ENCODE assay signal across 9 cellular contexts in the genomic region with DNA sequence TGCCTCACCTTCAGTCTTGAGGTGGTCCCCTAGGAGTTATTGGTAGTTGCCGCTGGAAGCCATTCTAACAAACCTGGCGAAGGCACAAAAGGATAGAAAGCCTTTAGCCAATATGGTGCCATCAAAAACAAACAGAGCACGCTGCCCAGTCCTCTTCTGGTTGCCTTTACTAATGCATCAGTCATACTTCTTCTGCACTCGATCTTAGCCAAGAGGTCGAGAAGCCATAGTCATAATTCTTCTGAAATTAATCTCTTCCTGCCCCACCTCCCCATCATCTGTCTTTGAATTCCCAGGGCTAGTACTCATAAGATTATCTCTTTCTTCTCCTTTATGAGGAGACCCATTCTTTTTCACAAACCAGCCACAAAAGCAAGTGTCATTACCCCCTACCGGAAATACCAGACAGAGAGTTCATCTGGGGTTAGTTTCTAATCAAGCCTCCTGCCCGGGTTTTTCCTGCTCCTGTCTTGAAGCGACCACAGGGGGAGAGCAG. TPM values are rescaled to one million over a fixed set of nuclear protein-coding genes. Genes with fewer than 3 reads are reported as not detected.
DNase-seq lines count a peak whose midpoint lies in the region; ATAC-seq and TF ChIP-seq lines count a peak whose summit lies in the region.
"Had no signal": no experiment of that assay in that cellular context is flagged by ENCODE, and none has a peak within 500 bp of the region (broad histone marks: within the 10 kb centered on the region; RNA-seq: fewer than 3 reads in every experiment).

No MANE protein-coding gene starts in this region.

- H3K4me1 ChIP-seq in OCI-LY3 (ENCODE audit: low read length) (peaks cover 21% of the 10 kb centered on the region), right atrium auricular region (peaks cover 0 to 16% of the 10 kb centered on the region in 2 donors)

- H3K4me3 ChIP-seq in GM12865 (ENCODE audit: low read depth, low read length) (no peak overlapping the region), OCI-LY3 (ENCODE audit: low read length) (no peak overlapping the region), right atrium auricular region (no peak overlapping the region)

- H3K4me1 Mint-ChIP-seq in effector memory CD8-positive, alpha-beta T cell (ENCODE audit: low read depth in 2 of 2), result peaks cover 11 to 12% of the 10 kb centered on the region in 2 donors
- peaks cover 48% of the 10 kb centered on the region for H3K4me1 Mint-ChIP-seq in progenitor cell of endocrine pancreas (ENCODE audit: low read depth)

- H3K36me3 ChIP-seq in OCI-LY3 (replicated peaks; ENCODE audit: low read depth, low read length) (no peaks in the 10 kb centered on the region), right atrium auricular region (no peaks in the 10 kb centered on the region)

- H3K4me3 Mint-ChIP-seq in effector memory CD8-positive, alpha-beta T cell, result peak overlapping the region; percentile 16 to 45
- peak overlapping the region; percentile 32 for H3K4me3 Mint-ChIP-seq in progenitor cell of endocrine pancreas (ENCODE audit: low read depth)

- H4K20me1 ChIP-seq in OCI-LY3 (ENCODE audit: insufficient read depth, low read length), result no peaks in the 10 kb centered on the region

- DNase-seq in GM12865 (ENCODE audit: low read depth) (peak; percentile 19), progenitor cell of endocrine pancreas (ENCODE audit: low spot score, unreplicated experiment) (no peak), right atrium auricular region (ENCODE audit: low spot score) (no peak), KG1 (lab: John Stamatoyannopoulos, UW) (no peak), Right ventricle myocardium inferior (ENCODE audit: missing footprints) (no peak)
- no peak for DNase-seq in effector memory CD8-positive, alpha-beta T cell
- DNase-seq: NCI-H526 had no signal

- H3K27me3 ChIP-seq in OCI-LY3 (ENCODE audit: low read depth, low read length) (no peaks in the 10 kb centered on the region), right atrium auricular region (no peaks in the 10 kb centered on the region)

- H3K27ac Mint-ChIP-seq in effector memory CD8-positive, alpha-beta T cell, result peak overlapping the region in 1 of 2 donors; percentile 26
- peak overlapping the region; percentile 99 for H3K27ac Mint-ChIP-seq in progenitor cell of endocrine pancreas

- peak overlapping the region; percentile 35 for H3K4me2 ChIP-seq in OCI-LY3 (ENCODE audit: low read length)

- H3K27me3 Mint-ChIP-seq in effector memory CD8-positive, alpha-beta T cell, result peaks cover 16 to 48% of the 10 kb centered on the region in 2 donors
- no peaks in the 10 kb centered on the region for H3K27me3 Mint-ChIP-seq in progenitor cell of endocrine pancreas

- TF ChIP-seq CTCF in GM12865 (IDR thresholded peaks at IDR 0.05; ENCODE audit: insufficient read depth, low read depth, low read length, missing control alignments) (no peak), OCI-LY3 (IDR thresholded peaks at IDR 0.05; ENCODE audit: low read depth, low read length) (no peak), progenitor cell of endocrine pancreas (IDR thresholded peaks at IDR 0.05; ENCODE audit: unreplicated experiment) (no peak), right atrium auricular region (IDR thresholded peaks at IDR 0.05) (no peak)

- peak overlapping the region; percentile 22; the same call in 1 of the 2 replicates for H2AFZ ChIP-seq in OCI-LY3 (ENCODE audit: low read depth, low read length)

- intact Hi-C loops in Right ventricle myocardium inferior (cut with DNase I), result no loop called here

- peak; percentile 46 for ATAC-seq in effector memory CD8-positive, alpha-beta T cell (replicated peaks)
- ATAC-seq in GM18870 (IDR thresholded peaks at IDR 0.05; ENCODE audit: unreplicated experiment) (no peak), Right ventricle myocardium inferior (no peak)

- H3K27ac ChIP-seq in OCI-LY3 (ENCODE audit: low read length) (no peak overlapping the region), right atrium auricular region (no peak overlapping the region)

- H3K36me3 Mint-ChIP-seq in effector memory CD8-positive, alpha-beta T cell (ENCODE audit: insufficient read depth), result no peaks in the 10 kb centered on the region
- H3K36me3 Mint-ChIP-seq in progenitor cell of endocrine pancreas (ENCODE audit: insufficient read depth), result peaks cover 1% of the 10 kb centered on the region

- no peaks in the 10 kb centered on the region for H3K9me3 ChIP-seq in OCI-LY3 (ENCODE audit: insufficient read depth, low read length)
- H3K9me3 ChIP-seq in right atrium auricular region, result no peaks in the 10 kb centered on the region

- no peaks in the 10 kb centered on the region for H3K9me3 Mint-ChIP-seq in effector memory CD8-positive, alpha-beta T cell
- H3K9me3 Mint-ChIP-seq in progenitor cell of endocrine pancreas (ENCODE audit: low read depth), result peaks cover 7% of the 10 kb centered on the region

- H3K79me2 ChIP-seq in OCI-LY3 (ENCODE audit: low read length), result no peaks in the 10 kb centered on the region

- H3K9ac ChIP-seq in OCI-LY3 (ENCODE audit: low read length), result no peak overlapping the region

RNA-seq across cellular contexts. Expression of a gene that starts 21.4 kb away (rescaled TPM):
- total RNA-seq in progenitor cell of endocrine pancreas (17.9 and 18.6 TPM in 2 replicates), right atrium auricular region (under 1 TPM in 1 of 2 donors, not detected in 1; 0.78 TPM), Right ventricle myocardium inferior (2.9 TPM)
